8 cellular contexts compared by ENCODE assay signal in the genomic region with DNA sequence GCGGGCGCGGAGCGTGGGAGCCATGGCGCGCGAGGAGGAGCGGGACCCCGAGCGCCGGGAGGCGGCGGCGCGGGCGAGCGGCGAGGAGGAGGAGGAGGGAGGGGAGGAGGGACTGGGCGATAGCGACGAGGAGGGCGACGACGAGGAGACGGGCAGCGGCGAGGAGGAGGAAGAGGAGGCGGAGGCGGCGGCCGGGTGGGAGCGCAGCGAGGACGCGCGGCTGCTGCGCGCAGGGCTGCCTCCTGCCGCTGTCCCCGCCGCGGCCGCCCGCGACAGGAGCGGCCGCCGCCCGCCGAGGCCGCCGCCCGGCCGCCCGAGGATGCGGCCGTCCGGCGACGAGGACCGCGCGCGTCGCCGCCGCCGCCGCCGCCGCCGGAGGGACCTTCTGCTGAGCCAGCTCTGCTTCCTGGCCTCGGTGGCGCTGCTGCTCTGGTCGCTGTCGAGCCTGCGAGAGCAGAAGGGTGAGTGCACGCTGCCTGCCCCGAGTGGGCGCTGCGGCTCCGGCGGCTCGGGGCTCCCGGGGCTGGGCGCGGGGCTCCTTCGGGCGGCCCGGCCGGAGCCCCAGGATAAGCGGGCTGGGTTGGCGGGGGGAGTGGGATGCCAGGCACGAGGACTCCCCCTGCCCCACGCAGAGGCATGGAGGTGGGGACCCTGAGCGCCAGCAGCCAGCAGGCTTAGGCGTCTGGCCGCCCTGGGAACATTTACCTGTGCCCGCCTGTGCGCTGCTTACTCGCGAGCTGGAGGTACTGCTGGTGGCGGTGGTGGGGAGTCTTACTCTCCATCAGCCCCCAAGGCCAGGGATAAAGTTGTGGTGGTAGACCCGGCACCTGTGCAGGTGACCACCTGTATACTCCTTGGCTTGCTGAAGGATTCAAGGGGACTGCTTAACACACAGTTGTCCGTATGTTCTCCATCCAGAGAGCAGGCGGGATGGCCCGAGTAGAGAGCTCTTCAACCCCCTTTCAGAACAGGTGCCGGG. TPM values are rescaled to one million over a fixed set of nuclear protein-coding genes. Genes with fewer than 3 reads are reported as not detected.
A peak's percentile ranks its signal among the peaks of the same experiment; 100 is the strongest.
DNase-seq lines count a peak whose midpoint lies in the region; ATAC-seq, FAIRE-seq and TF ChIP-seq lines count a peak whose summit lies in the region.

Gene SLC24A3 (plus strand): TSS at position 119 of the 979 bp plus-strand sequence.

- TF ChIP-seq CTCF in D721Med (IDR thresholded peaks at IDR 0.05; ENCODE audit: insufficient read depth, missing control alignments), result peak; percentile 12
- peak; percentile 23 to 65 (median 48) for TF ChIP-seq CTCF in gastrocnemius medialis (IDR thresholded peaks at IDR 0.05 in 4 of 5, conservative IDR thresholded peaks at IDR 0.05 in 1 of 5)

- no peaks in the 10 kb centered on the region for H3K36me3 ChIP-seq in gastrocnemius medialis

- in situ Hi-C loops in T47D (cut with HindIII; ENCODE audit: low pct_unique_long_range_greater_than_20kb, low sequenced_read_pairs) (no loop called here), gastrocnemius medialis (cut with MboI; ENCODE audit: low sequenced_read_pairs in 4 of 4) (no loop called here)

- peaks cover 6 to 21% of the 10 kb centered on the region in 2 donors for H3K4me1 ChIP-seq in gastrocnemius medialis

- DNase-seq in D721Med (ENCODE audit: insufficient read length, low spot score) (no peak), NCI-H2227 (lab: John Stamatoyannopoulos, UW; ENCODE audit: unreplicated experiment) (peak; percentile 70), T47D (ENCODE audit: low read depth in 1 of 2, low spot score in 1 of 2) (peak; percentile 69 to 88), gastrocnemius medialis (peak; percentile 50 to 64), NCI-H226 (no peak)
- DNase-seq in effector CD8-positive, alpha-beta T cell (lab: John Stamatoyannopoulos, UW), result no peak

- intact Hi-C loops in gastrocnemius medialis (cut with DNase I; ENCODE audit: low total_unique reads), result loop anchor here (1.0 to 5.0 kb wide), 2 partner anchors 34 to 243 kb away; no protein-coding TSS in a partner anchor

- H3K27ac ChIP-seq in gastrocnemius medialis, result peak within 1 kb of the TSS; percentile 30 to 73 (median 59)

- no peak for TF ChIP-seq POLR2A in gastrocnemius medialis (IDR thresholded peaks at IDR 0.05)

- ATAC-seq in GM19455 (IDR thresholded peaks at IDR 0.05; ENCODE audit: unreplicated experiment) (peak; percentile 66), gastrocnemius medialis (peak; percentile 84 to 90)

- H3K4me3 ChIP-seq in iPS-18c (ENCODE audit: insufficient read depth, low read depth, low read length), result peak within 1 kb of the TSS; percentile 68
- H3K4me3 ChIP-seq in gastrocnemius medialis, result peak within 1 kb of the TSS; percentile 55 to 71 (median 66)

- FAIRE-seq in D721Med (lab: Jason Lieb, UNC), result no peak

- H3K9me3 ChIP-seq in iPS-18c (ENCODE audit: control insufficient read depth, insufficient read depth, low read length) (no peaks in the 10 kb centered on the region), gastrocnemius medialis (no peaks in the 10 kb centered on the region)

- H3K27me3 ChIP-seq in gastrocnemius medialis, result no peaks in the 10 kb centered on the region

RNA-seq across cellular contexts. Expression of gene SLC24A3, which starts in this region (rescaled TPM):
- total RNA-seq in gastrocnemius medialis, result 1 to 10 TPM; 3.3 to 7.8 (median 6.7) TPM

Comparison
In these comparisons a context has a peak if more than half of its experiments do, and no peak if none do; other contexts are left out.
1. DNase-seq: peak in NCI-H2227 (single experiment), T47D (2 of 2) and gastrocnemius medialis (2 of 2); none in D721Med (single experiment), effector CD8-positive, alpha-beta T cell (single experiment) and NCI-H226 (single experiment).